Comparison of ENCODE assay signal across 19 cellular contexts in the genomic region with DNA sequence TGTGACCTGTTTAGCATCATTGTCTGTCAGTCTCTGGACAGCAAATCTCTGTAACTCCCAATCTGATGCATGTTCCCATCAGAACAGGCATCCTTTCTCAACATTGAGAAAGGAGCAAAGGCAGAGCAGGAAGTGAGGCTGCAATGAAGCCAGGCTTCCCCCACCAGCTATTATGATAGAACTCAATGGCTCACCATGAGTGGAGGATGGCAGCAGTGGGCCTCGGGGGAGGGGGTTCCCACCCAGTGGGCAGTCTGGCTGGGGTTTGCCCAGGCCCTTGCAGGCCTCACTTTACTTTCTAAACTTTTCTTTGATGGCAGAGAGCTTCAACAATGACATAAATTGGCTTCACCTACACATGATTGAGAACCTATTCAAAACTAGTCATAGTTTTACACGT.
"Had no signal": no experiment of that assay in that cellular context is flagged by ENCODE, and none has a peak within 500 bp of the region (broad histone marks: within the 10 kb centered on the region; RNA-seq: fewer than 3 reads in every experiment).

No MANE protein-coding gene starts in this region.

- H3K79me2 ChIP-seq: parathyroid adenoma had no signal

- H3K36me3 ChIP-seq: gastroesophageal sphincter, stomach, suprapubic skin, tibial nerve had no signal

- H2AFZ ChIP-seq: parathyroid adenoma had no signal

- H3K27ac ChIP-seq: epithelial cell of prostate, gastroesophageal sphincter, parathyroid adenoma, stomach, suprapubic skin, tibial nerve had no signal

- H3K4me1 ChIP-seq: parathyroid adenoma, suprapubic skin, tibial nerve had no signal

- DNase-seq: activated B cell treated with CpG ODN at 0.5 μM for 24 hours; activated CD4-positive, alpha-beta T cell treated with anti-CD3 and anti-CD28 coated beads for 4 hours; activated effector memory CD4-positive, alpha-beta T cell treated with Interleukin-2 at 50 U/mL for 16 hours; activated naive CD8-positive, alpha-beta T cell treated with anti-CD3 and anti-CD28 coated beads, Interleukin-2, amount 10 ng/mL, durations not matched to agents 7 days and 5 days; amygdala; cortex of kidney; head of caudate nucleus; nephron progenitor cell; nucleus accumbens; right cardiac atrium; stimulated activated CD4-positive, alpha-beta T cell treated with anti-CD3 and anti-CD28 coated beads, Interleukin-4, amount 100 ng/mL, for 24 hours; stomach; T1000 had no signal

- H3K27me3 ChIP-seq: gastroesophageal sphincter, stomach, suprapubic skin, tibial nerve had no signal

- H3K4me3 Mint-ChIP-seq: activated B cell treated with CpG ODN at 0.5 μM for 24 hours; activated naive CD8-positive, alpha-beta T cell treated with anti-CD3 and anti-CD28 coated beads, Interleukin-2, amount 10 ng/mL, durations not matched to agents 7 days and 5 days; memory B cell; nephron progenitor cell had no signal

- H3K9me3 Mint-ChIP-seq: activated B cell treated with CpG ODN at 0.5 μM for 24 hours; activated naive CD8-positive, alpha-beta T cell treated with anti-CD3 and anti-CD28 coated beads, Interleukin-2, amount 10 ng/mL, durations not matched to agents 7 days and 5 days; memory B cell; nephron progenitor cell had no signal

- H3K36me3 Mint-ChIP-seq: activated naive CD8-positive, alpha-beta T cell treated with anti-CD3 and anti-CD28 coated beads, Interleukin-2, amount 10 ng/mL, durations not matched to agents 7 days and 5 days; memory B cell had no signal

- H3K27me3 Mint-ChIP-seq: activated B cell treated with CpG ODN at 0.5 μM for 24 hours, memory B cell had no signal

- H3K9me3 ChIP-seq: gastroesophageal sphincter, stomach, suprapubic skin, tibial nerve had no signal

- H3K27ac Mint-ChIP-seq: activated B cell treated with CpG ODN at 0.5 μM for 24 hours; activated naive CD8-positive, alpha-beta T cell treated with anti-CD3 and anti-CD28 coated beads, Interleukin-2, amount 10 ng/mL, durations not matched to agents 7 days and 5 days; memory B cell; nephron progenitor cell had no signal

- H3K4me3 ChIP-seq: gastroesophageal sphincter, stomach, suprapubic skin, tibial nerve had no signal

- ATAC-seq: gastroesophageal sphincter, right cardiac atrium had no signal

- H3K9ac ChIP-seq: parathyroid adenoma had no signal
